9 cellular contexts compared by ENCODE assay signal in genomic region chr21:41207401-41208388, GRCh38. TPM values are rescaled to one million over a fixed set of nuclear protein-coding genes. Genes with fewer than 3 reads are reported as not detected.
DNase-seq lines count a peak whose midpoint lies in the region; ATAC-seq, FAIRE-seq and TF ChIP-seq lines count a peak whose summit lies in the region.
"Had no signal": no experiment of that assay in that cellular context is flagged by ENCODE, and none has a peak within 500 bp of the region (broad histone marks: within the 10 kb centered on the region; RNA-seq: fewer than 3 reads in every experiment).

No MANE protein-coding gene starts in this region.

- H3K4me2 ChIP-seq in endothelial cell of umbilical vein (ENCODE audit: insufficient read depth, low read length), result no peak overlapping the region

- ATAC-seq in GM19463 (IDR thresholded peaks at IDR 0.05; ENCODE audit: unreplicated experiment), result no peak
- ATAC-seq in T-cell (replicated peaks in 1 of 4), result no peak
- ATAC-seq in GM21423 (IDR thresholded peaks at IDR 0.05; ENCODE audit: unreplicated experiment), result no peak

- no peak overlapping the region for H3K9ac ChIP-seq in endothelial cell of umbilical vein (replicated peaks; ENCODE audit: extremely low read depth, insufficient read depth, low read length)

- no peaks in the 10 kb centered on the region for H3K27me3 ChIP-seq in endothelial cell of umbilical vein (ENCODE audit: control insufficient read depth in 2 of 2, insufficient read depth in 2 of 2, low read length in 2 of 2)

- H3K4me3 Mint-ChIP-seq in mesothelial cell of epicardium (no peak overlapping the region), T-cell (no peak overlapping the region)

- no peaks in the 10 kb centered on the region for H3K9me3 ChIP-seq in endothelial cell of umbilical vein (replicated peaks; ENCODE audit: control insufficient read depth, insufficient read depth, low read length)

- TF ChIP-seq CTCF in AG04449 (IDR thresholded peaks at IDR 0.05; ENCODE audit: insufficient read depth, low read length, missing control alignments), result no peak
- TF ChIP-seq CTCF in endothelial cell of umbilical vein (IDR thresholded peaks at IDR 0.05; ENCODE audit: extremely low read depth in 1 of 2, insufficient read depth in 1 of 2, low read depth in 1 of 2, low read length in 2 of 2), result no peak
- TF ChIP-seq CTCF in mesothelial cell of epicardium (IDR thresholded peaks at IDR 0.05; ENCODE audit: unreplicated experiment), result no peak

- no peak for FAIRE-seq in endothelial cell of umbilical vein (lab: Jason Lieb, UNC)
- FAIRE-seq: endometrium had no signal

- H3K4me3 ChIP-seq in AG04449 (ENCODE audit: low read depth, low read length), result no peak overlapping the region
- no peak overlapping the region for H3K4me3 ChIP-seq in endothelial cell of umbilical vein (replicated peaks in 1 of 3; ENCODE audit: insufficient read depth in 1 of 3, low read depth in 1 of 3, low read length in 3 of 3)

- no peaks in the 10 kb centered on the region for H3K9me3 Mint-ChIP-seq in mesothelial cell of epicardium
- no peaks in the 10 kb centered on the region for H3K9me3 Mint-ChIP-seq in T-cell

- dilution Hi-C loops in endothelial cell of umbilical vein (cut with MboI; ENCODE audit: extremely low pct_ligation_motif_present, low sequenced_read_pairs), result no loop called here

- peak; percentile 62 for DNase-seq in AG04449 (ENCODE audit: low read depth, low spot score)
- peak; percentile 23 for DNase-seq in NCI-H1105 treated with DMSO at 0.1 percent for 48 hours (lab: John Stamatoyannopoulos, UW)
- DNase-seq in endothelial cell of umbilical vein (ENCODE audit: low read depth, low spot score), result peak; percentile 80
- DNase-seq in mesothelial cell of epicardium (ENCODE audit: low spot score in 2 of 2, unreplicated experiment in 2 of 2), result peak in 1 of 2 experiments; percentile 37
- DNase-seq in NCI-H1436 treated with DMSO at 0.1 percent for 48 hours (lab: John Stamatoyannopoulos, UW), result no peak
- no peak for DNase-seq in T-cell

- peaks cover 2% of the 10 kb centered on the region for H3K4me1 ChIP-seq in endothelial cell of umbilical vein (ENCODE audit: control insufficient read depth, extremely low read depth, insufficient read depth, low read length)

- H3K36me3 Mint-ChIP-seq in mesothelial cell of epicardium (no peaks in the 10 kb centered on the region), T-cell (no peaks in the 10 kb centered on the region)

- H3K27ac ChIP-seq in endothelial cell of umbilical vein (ENCODE audit: insufficient read depth, low read depth, low read length), result no peak overlapping the region

- POLR2A ChIA-PET in AG04449 (lab: Yijun Ruan, JAX) (interaction anchor here (0.6 to 1.1 kb wide), 2 partner anchors 20 to 71 kb away, joined by 3 read pairs; no protein-coding TSS in a partner anchor), endothelial cell of umbilical vein (lab: Charles Lee) (no interaction called here), T-cell (lab: Charles Lee) (no interaction called here)

- TF ChIP-seq POLR2A in endothelial cell of umbilical vein (IDR thresholded peaks at IDR 0.05; ENCODE audit: low read depth, low read length), result no peak

- no peaks in the 10 kb centered on the region for H3K9me1 ChIP-seq in endothelial cell of umbilical vein (replicated peaks; ENCODE audit: control insufficient read depth, extremely low read depth, insufficient read depth, low read length)

- no peaks in the 10 kb centered on the region for H3K36me3 ChIP-seq in endothelial cell of umbilical vein (ENCODE audit: control insufficient read depth in 2 of 2, extremely low read depth in 1 of 2, insufficient read depth in 2 of 2, low read length in 2 of 2)

- BruUV-seq in endothelial cell of umbilical vein (replicated peaks; lab: Mats Ljungman, UMichigan), result no TSS peak

- no peaks in the 10 kb centered on the region for H4K20me1 ChIP-seq in endothelial cell of umbilical vein (replicated peaks; ENCODE audit: control insufficient read depth, extremely low read depth, insufficient read depth, low read length)

- H3K4me1 Mint-ChIP-seq in mesothelial cell of epicardium (peaks cover 21% of the 10 kb centered on the region), T-cell (no peaks in the 10 kb centered on the region)

- peak overlapping the region; percentile 69 for H3K27ac Mint-ChIP-seq in mesothelial cell of epicardium
- H3K27ac Mint-ChIP-seq in T-cell, result no peak overlapping the region

- CTCF ChIA-PET in AG04449 (lab: Yijun Ruan, JAX), result interaction anchor here (0.9 to 1.5 kb wide), 3 partner anchors 37 to 253 kb away, joined by 3 to 4 read pairs (median 4); no protein-coding TSS in a partner anchor
- CTCF ChIA-PET in endothelial cell of umbilical vein (lab: Charles Lee), result interaction anchor here (1.3 to 1.4 kb wide), 2 partner anchors 13 to 36 kb away, joined by 4 read pairs; no protein-coding TSS in a partner anchor
- CTCF ChIA-PET in T-cell (lab: Charles Lee), result no interaction called here

- H3K79me2 ChIP-seq in endothelial cell of umbilical vein (ENCODE audit: control insufficient read depth, insufficient read depth, low read length), result no peaks in the 10 kb centered on the region

- H2AFZ ChIP-seq in endothelial cell of umbilical vein (ENCODE audit: low read depth, low read length), result no peak overlapping the region

- intact Hi-C loops in endothelial cell of umbilical vein (cut with micrococcal nuclease), result loop anchor here (5.0 kb wide), 1 partner anchor 35 kb away; no protein-coding TSS in a partner anchor

- H3K27me3 Mint-ChIP-seq in mesothelial cell of epicardium (ENCODE audit: low read depth) (no peaks in the 10 kb centered on the region), T-cell (peaks cover 24 to 29% of the 10 kb centered on the region in 2 donors)

TF ChIP-seq in endothelial cell of umbilical vein, 7 proteins besides CTCF, POLR2A, EP300 and RAD21:
- no peak for TF ChIP-seq JUN (IDR thresholded peaks at IDR 0.05; ENCODE audit: borderline replicate concordance, insufficient read depth, insufficient read length, low read depth)
- no peak for TF ChIP-seq GATA2 (IDR thresholded peaks at IDR 0.05; ENCODE audit: insufficient read depth, insufficient read length, low read depth, low read length)
- TF ChIP-seq, protein P1, sequence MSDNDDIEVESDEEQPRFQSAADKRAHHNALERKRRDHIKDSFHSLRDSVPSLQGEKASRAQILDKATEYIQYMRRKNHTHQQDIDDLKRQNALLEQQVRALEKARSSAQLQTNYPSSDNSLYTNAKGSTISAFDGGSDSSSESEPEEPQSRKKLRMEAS (IDR thresholded peaks at IDR 0.05; ENCODE audit: insufficient read depth, insufficient read length), result no peak
- TF ChIP-seq EZH2 (IDR thresholded peaks at IDR 0.05; ENCODE audit: borderline replicate concordance, low read depth, low read length, severe bottlenecking), result no peak
- TF ChIP-seq POLR2AphosphoS5 (IDR thresholded peaks at IDR 0.05; ENCODE audit: insufficient read depth, low read depth, low read length), result no peak
- TF ChIP-seq MYC (IDR thresholded peaks at IDR 0.05; ENCODE audit: low read depth, low read length), result no peak
- TF ChIP-seq FOS (IDR thresholded peaks at IDR 0.05; ENCODE audit: borderline replicate concordance, insufficient read depth, low read length), result no peak

RNA-seq across cellular contexts. Expression of gene BACE2, which starts 39.7 kb away (rescaled TPM):
- 128 and 184 TPM in 2 replicates for total RNA-seq in endothelial cell of umbilical vein
- 113 and 127 TPM in 2 replicates for polyA plus RNA-seq in endothelial cell of umbilical vein
- 92.0 and 92.9 TPM in 2 replicates for polyA plus RNA-seq in endothelial cell of umbilical vein (2011; cell fraction: cytosol; rRNA removed)
- polyA plus RNA-seq in endothelial cell of umbilical vein (2011; cell fraction: nucleus; rRNA removed), result 65.5 and 87.0 TPM in 2 replicates
- polyA plus RNA-seq in endothelial cell of umbilical vein (2012), result 43.6 and 56.7 TPM in 2 replicates
- polyA minus RNA-seq in endothelial cell of umbilical vein, result 112 and 129 TPM in 2 replicates
- polyA minus RNA-seq in endothelial cell of umbilical vein (2011; cell fraction: cytosol; rRNA and poly(A)+ RNA removed), result 31.9 TPM
- polyA minus RNA-seq in endothelial cell of umbilical vein (2011; cell fraction: nucleus; rRNA and poly(A)+ RNA removed), result 35.2 and 36.7 TPM in 2 replicates
- 29.8 to 31.3 TPM (median 30.6 TPM) in 3 replicates for total RNA-seq in mesothelial cell of epicardium
- 1 to 10 TPM in 1 of 5 donors, under 1 TPM in 4; 0.30 to 1.1 (median 0.68) TPM for total RNA-seq in T-cell

Comparison
In these comparisons a context has a peak if more than half of its experiments do, and no peak if none do; other contexts are left out.
1. DNase-seq: peak in AG04449 (single experiment), NCI-H1105 treated with DMSO at 0.1 percent for 48 hours (single experiment) and endothelial cell of umbilical vein (single experiment); none in NCI-H1436 treated with DMSO at 0.1 percent for 48 hours (single experiment) and T-cell (0 of 34).
2. RNA of gene BACE2, which starts 39.7 kb away (total RNA-seq): 128 to 184 TPM in endothelial cell of umbilical vein and 29.8 to 31.3 TPM in mesothelial cell of epicardium; 0.30 to 1.1 TPM in T-cell; every median in the first group is over 10 times any median in the second.
3. CTCF ChIA-PET loops: an anchor here in AG04449 (0.9 to 1.5 kb wide) and endothelial cell of umbilical vein (1.3 to 1.4 kb wide); none called in T-cell.